14 cellular contexts compared by ENCODE assay signal in the genomic region with DNA sequence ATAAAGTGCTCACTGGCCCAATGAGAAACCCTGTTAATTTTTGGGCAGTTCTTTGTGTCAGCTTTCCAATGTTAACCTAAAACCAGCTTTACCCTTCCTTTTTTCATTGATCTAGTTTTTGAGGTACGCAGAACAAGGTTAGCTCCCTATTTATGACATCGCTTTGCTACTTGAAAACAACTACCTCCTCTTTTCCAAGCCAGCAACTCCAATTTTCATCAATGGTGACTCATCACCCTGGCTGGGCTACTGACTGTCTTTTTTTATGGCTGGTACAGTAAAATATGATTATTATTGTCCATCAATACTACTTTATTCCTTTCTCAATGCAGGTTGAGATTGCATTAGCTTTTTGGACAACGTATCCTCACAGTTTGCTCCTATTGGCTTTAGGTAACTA.
"Had no signal": no experiment of that assay in that cellular context is flagged by ENCODE, and none has a peak within 500 bp of the region (broad histone marks: within the 10 kb centered on the region; RNA-seq: fewer than 3 reads in every experiment).

No MANE protein-coding gene starts in this region.

- H3K9me3 ChIP-seq: left ventricle myocardium inferior, testis, upper lobe of right lung had no signal

- DNase-seq: activated CD4-positive, alpha-beta memory T cell treated with anti-CD3 and anti-CD28 coated beads for 36 hours; activated T-cell treated with anti-CD3 and anti-CD28 coated beads, Interleukin-2, amount 50 U/mL, for 48 hours; effector memory CD8-positive, alpha-beta T cell; head of caudate nucleus; islet precursor cell; left ventricle myocardium inferior; mesenchymal stem cell; stimulated activated CD4-positive, alpha-beta T cell treated with anti-CD3 and anti-CD28 coated beads, Interleukin-15, amount 100 ng/mL, for 24 hours; stimulated activated CD4-positive, alpha-beta T cell treated with anti-CD3 and anti-CD28 coated beads, Interleukin-4, amount 100 ng/mL, for 4 hours; stimulated activated naive CD8-positive, alpha-beta T cell treated with anti-CD3 and anti-CD28 coated beads, Interleukin-15, amount 100 ng/mL, for 72 hours; T1000; testis; upper lobe of right lung had no signal

- H3K27ac ChIP-seq: left ventricle myocardium inferior, testis, upper lobe of right lung, VCaP had no signal

- H3K4me3 ChIP-seq: left ventricle myocardium inferior, testis, upper lobe of right lung had no signal

- H3K4me1 ChIP-seq: testis, upper lobe of right lung had no signal

- H3K36me3 ChIP-seq: left ventricle myocardium inferior, upper lobe of right lung had no signal

- ATAC-seq: effector memory CD8-positive, alpha-beta T cell; stimulated activated naive CD8-positive, alpha-beta T cell treated with anti-CD3 and anti-CD28 coated beads, Interleukin-15, amount 100 ng/mL, for 72 hours; upper lobe of right lung had no signal

- H3K27me3 ChIP-seq: testis, upper lobe of right lung had no signal
